Comparison of ENCODE assay signal across 17 cellular contexts in the genomic region with DNA sequence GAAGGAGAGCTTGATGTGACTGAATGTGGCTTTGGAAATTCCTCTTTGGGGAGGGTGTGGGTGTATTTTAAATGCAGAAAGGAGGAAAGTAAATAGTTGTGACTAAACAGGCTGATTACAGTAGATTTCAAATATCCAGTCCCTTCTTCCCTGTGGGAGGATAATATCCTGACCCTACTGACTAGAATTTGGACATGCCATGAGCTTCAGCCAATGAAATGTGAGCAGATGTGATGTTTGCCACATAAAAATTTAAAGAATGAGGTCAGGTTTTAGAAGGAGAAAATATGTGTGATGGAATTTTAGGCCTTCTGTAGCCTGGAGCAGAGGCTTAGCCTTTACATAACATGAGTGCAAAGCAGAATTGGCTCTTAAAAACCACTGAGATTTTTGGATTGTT.
DNase-seq lines count a peak whose midpoint lies in the region; ATAC-seq, FAIRE-seq and TF ChIP-seq lines count a peak whose summit lies in the region.
"Had no signal": no experiment of that assay in that cellular context is flagged by ENCODE, and none has a peak within 500 bp of the region (broad histone marks: within the 10 kb centered on the region; RNA-seq: fewer than 3 reads in every experiment).

No MANE protein-coding gene starts in this region.

- DNase-seq in GM03348 (ENCODE audit: low spot score) (peak; percentile 52), SW480 (ENCODE audit: low spot score) (peak; percentile 60), fibroblast of peridontal ligament (ENCODE audit: extremely low read depth) (peak; percentile 94), trophoblast cell (peak; percentile 56 to 91), kidney (no peak), OCI-LY7 (ENCODE audit: low spot score) (no peak), cerebellum (ENCODE audit: low spot score) (no peak)
- DNase-seq: CD4-positive, alpha-beta T cell; colonic mucosa; gastrocnemius medialis; GDM1; left cardiac atrium; NCI-H146; Right ventricle myocardium superior had no signal

- no peak overlapping the region for H4K8ac ChIP-seq in trophoblast cell (ENCODE audit: low read depth, low read length)

- BruUV-seq in OCI-LY7 (replicated peaks; lab: Mats Ljungman, UMichigan), result no TSS peak

- no peaks in the 10 kb centered on the region for H3K27me3 ChIP-seq in trophoblast cell (ENCODE audit: insufficient read depth, low read length)
- H3K27me3 ChIP-seq: colonic mucosa, gastrocnemius medialis had no signal

- intact Hi-C loops in kidney (cut with DNase I) (no loop called here), OCI-LY7 (cut with micrococcal nuclease; ENCODE audit: unreplicated experiment) (no loop called here)

- H3K79me2 ChIP-seq in trophoblast cell (ENCODE audit: control insufficient read depth, insufficient read depth, low read length, poor library complexity) (no peaks in the 10 kb centered on the region), OCI-LY7 (ENCODE audit: insufficient read depth, low read depth, low read length) (no peaks in the 10 kb centered on the region)

- CTCF ChIA-PET in OCI-LY7 (lab: Charles Lee; ENCODE audit: unreplicated experiment), result no interaction called here

- no peak overlapping the region for H3K23ac ChIP-seq in trophoblast cell (ENCODE audit: low read length)

- H3K9ac ChIP-seq in trophoblast cell (ENCODE audit: low read length) (no peak overlapping the region), kidney (ENCODE audit: low read length in 2 of 2) (no peak overlapping the region)

- H3K4ac ChIP-seq in trophoblast cell (ENCODE audit: low read depth, low read length), result no peak overlapping the region

- peak overlapping the region; percentile 14 for H3K14ac ChIP-seq in trophoblast cell (ENCODE audit: low read length)

- no peaks in the 10 kb centered on the region for H3K36me3 ChIP-seq in trophoblast cell (ENCODE audit: control insufficient read depth in 1 of 2, insufficient read depth in 2 of 2, low read length in 2 of 2)
- no peaks in the 10 kb centered on the region for H3K36me3 ChIP-seq in kidney (ENCODE audit: control insufficient read depth in 1 of 2, insufficient read depth in 2 of 2, low read length in 2 of 2)
- no peaks in the 10 kb centered on the region for H3K36me3 ChIP-seq in OCI-LY7 (ENCODE audit: insufficient read depth, low read length)
- H3K36me3 ChIP-seq: colonic mucosa, gastrocnemius medialis had no signal

- H2AFZ ChIP-seq in trophoblast cell (ENCODE audit: insufficient read depth, low read length, poor library complexity) (no peak overlapping the region), OCI-LY7 (ENCODE audit: low read length) (no peak overlapping the region)

- H2BK5ac ChIP-seq in trophoblast cell (ENCODE audit: low read depth, low read length, poor library complexity), result peak overlapping the region; percentile 6

- peak overlapping the region; percentile 75 for H2BK120ac ChIP-seq in trophoblast cell (ENCODE audit: insufficient read depth, low read length, poor library complexity)

- no peak overlapping the region for H4K91ac ChIP-seq in trophoblast cell (ENCODE audit: low read depth, low read length)

- peaks cover 5% of the 10 kb centered on the region for H3K79me1 ChIP-seq in trophoblast cell (ENCODE audit: low read length)

- TF ChIP-seq CTCF in kidney (IDR thresholded peaks at IDR 0.05; ENCODE audit: borderline replicate concordance, extremely low read depth, insufficient read depth) (no peak), OCI-LY7 (conservative IDR thresholded peaks at IDR 0.05; ENCODE audit: low read length) (no peak)

- H2BK12ac ChIP-seq in trophoblast cell (ENCODE audit: low read length), result no peak overlapping the region

- H3K4me2 ChIP-seq in trophoblast cell (ENCODE audit: low read length) (no peak overlapping the region), OCI-LY7 (ENCODE audit: low read length) (no peak overlapping the region)

- no peak overlapping the region for H2AK5ac ChIP-seq in trophoblast cell (ENCODE audit: low read length)

- no peaks in the 10 kb centered on the region for H3K9me3 ChIP-seq in trophoblast cell (ENCODE audit: insufficient read depth, low read depth, low read length)
- no peaks in the 10 kb centered on the region for H3K9me3 ChIP-seq in kidney (ENCODE audit: control insufficient read depth in 1 of 2, low read length in 2 of 2)
- no peaks in the 10 kb centered on the region for H3K9me3 ChIP-seq in OCI-LY7 (ENCODE audit: low read length)
- H3K9me3 ChIP-seq: colonic mucosa, gastrocnemius medialis had no signal

- no peak for ATAC-seq in GM21360 (IDR thresholded peaks at IDR 0.05; ENCODE audit: unreplicated experiment)
- ATAC-seq: gastrocnemius medialis; left cardiac atrium; natural killer cell treated with Interleukin-12 subunit alpha and Interleukin-12 subunit beta and Interleukin-15 and Interleukin-18, amount 100 ng/mL, for 72 hours had no signal

- H4K12ac ChIP-seq in trophoblast cell (ENCODE audit: low read depth, low read length), result no peak overlapping the region

- H3K27ac ChIP-seq in trophoblast cell (ENCODE audit: low read depth, low read length) (peak overlapping the region; percentile 89), kidney (ENCODE audit: low read depth in 2 of 2, low read length in 2 of 2) (no peak overlapping the region), OCI-LY7 (ENCODE audit: low read depth, low read length, poor library complexity, severe bottlenecking) (no peak overlapping the region)
- H3K27ac ChIP-seq: colonic mucosa, gastrocnemius medialis, VCaP had no signal

- H3K4me1 ChIP-seq in trophoblast cell (ENCODE audit: control insufficient read depth in 1 of 2, insufficient read depth in 2 of 2, low read length in 2 of 2), result no peaks in the 10 kb centered on the region
- H3K4me1 ChIP-seq in kidney (ENCODE audit: control insufficient read depth in 1 of 2, insufficient read depth in 1 of 2, low read depth in 1 of 2, low read length in 2 of 2), result no peaks in the 10 kb centered on the region
- H3K4me1 ChIP-seq in OCI-LY7 (ENCODE audit: insufficient read depth, low read length, poor library complexity, severe bottlenecking), result no peaks in the 10 kb centered on the region
- H3K4me1 ChIP-seq: colonic mucosa, gastrocnemius medialis had no signal

- POLR2A ChIA-PET in OCI-LY7 (lab: Charles Lee), result interaction anchor here (0.7 kb wide), 1 partner anchor 11 kb away, joined by 3 read pairs; no protein-coding TSS in a partner anchor

- no peak overlapping the region for H3K4me3 ChIP-seq in trophoblast cell (ENCODE audit: low read depth, low read length)
- no peak overlapping the region for H3K4me3 ChIP-seq in kidney (ENCODE audit: low read length in 2 of 2)
- H3K4me3 ChIP-seq in OCI-LY7 (ENCODE audit: low read depth, low read length, poor library complexity, severe bottlenecking), result no peak overlapping the region
- H3K4me3 ChIP-seq: colonic mucosa, gastrocnemius medialis had no signal

- FAIRE-seq in kidney (lab: Jason Lieb, UNC), result no peak

- no peaks in the 10 kb centered on the region for H3K9me2 ChIP-seq in OCI-LY7 (ENCODE audit: insufficient read depth, low read length)

- no peaks in the 10 kb centered on the region for H4K20me1 ChIP-seq in OCI-LY7 (ENCODE audit: insufficient read depth, low read length)

- no peak overlapping the region for H3K18ac ChIP-seq in trophoblast cell (ENCODE audit: low read length)

Comparison
In these comparisons a context has a peak if more than half of its experiments do, and no peak if none do; other contexts are left out.
1. DNase-seq: peak in GM03348 (single experiment), SW480 (single experiment), fibroblast of peridontal ligament (single experiment) and trophoblast cell (2 of 2); none in kidney (single experiment), OCI-LY7 (single experiment) and cerebellum (single experiment).